8 cellular contexts compared by ENCODE assay signal in the genomic region with DNA sequence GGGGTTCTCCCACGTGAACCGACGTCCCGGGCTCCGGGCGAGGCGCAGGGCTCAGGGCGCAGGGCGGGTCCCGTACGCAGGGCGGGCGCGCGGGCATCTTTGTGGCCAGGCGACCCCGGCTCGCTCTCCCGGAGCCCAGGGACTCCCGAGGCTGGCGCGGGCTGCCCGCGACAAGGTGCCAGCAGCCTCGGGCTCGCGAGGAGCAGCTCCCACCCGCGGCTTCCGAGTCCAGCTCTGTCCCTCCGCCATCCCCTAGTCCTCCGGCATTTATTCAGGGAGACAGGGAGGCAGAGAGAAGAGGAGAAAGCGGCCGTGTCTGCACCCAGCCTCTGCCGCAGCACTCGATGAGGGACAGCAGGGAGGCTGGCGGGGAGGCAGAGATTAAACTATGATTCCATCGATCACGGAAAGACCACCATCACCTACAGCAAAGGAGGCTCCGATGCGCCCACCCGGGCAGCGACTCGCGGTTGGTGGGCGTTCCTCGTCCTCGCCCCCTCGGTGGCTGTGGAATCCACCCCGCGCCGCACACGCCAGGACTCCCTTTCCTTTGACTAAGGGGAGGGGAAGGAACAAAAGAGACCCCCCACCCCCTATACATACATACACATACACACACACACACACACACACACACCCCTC. TPM values are rescaled to one million over a fixed set of nuclear protein-coding genes. Genes with fewer than 3 reads are reported as not detected.
DNase-seq lines count a peak whose midpoint lies in the region; ATAC-seq, FAIRE-seq and TF ChIP-seq lines count a peak whose summit lies in the region.

No MANE protein-coding gene starts in this region.

- FAIRE-seq in H54 (lab: Jason Lieb, UNC) = no peak

- H3K4me1 Mint-ChIP-seq in activated T-helper 17 cell treated with anti-CD3 and anti-CD28 coated beads, Interleukin-2, amount 50 U/mL, for 72 hours = peaks cover 12% of the 10 kb centered on the region

- DNase-seq in AG09309 (ENCODE audit: low read depth) (no peak), H54 (ENCODE audit: insufficient read length, low spot score) (peak; percentile 15), hepatic stellate cell (ENCODE audit: low spot score) (peak; percentile 38), sciatic nerve (ENCODE audit: low spot score) (no peak), left colon (no peak)

- peaks cover 36% of the 10 kb centered on the region for H3K27me3 Mint-ChIP-seq in activated T-helper 17 cell treated with anti-CD3 and anti-CD28 coated beads, Interleukin-2, amount 50 U/mL, for 72 hours

- no peaks in the 10 kb centered on the region for H3K36me3 Mint-ChIP-seq in activated T-helper 17 cell treated with anti-CD3 and anti-CD28 coated beads, Interleukin-2, amount 50 U/mL, for 72 hours (ENCODE audit: low read depth)

- H3K4me3 Mint-ChIP-seq in activated T-helper 17 cell treated with anti-CD3 and anti-CD28 coated beads, Interleukin-2, amount 50 U/mL, for 72 hours = peak overlapping the region; percentile 76

- no peaks in the 10 kb centered on the region for H3K9me3 Mint-ChIP-seq in activated T-helper 17 cell treated with anti-CD3 and anti-CD28 coated beads, Interleukin-2, amount 50 U/mL, for 72 hours

- intact Hi-C loops in sciatic nerve (cut with DNase I) (no loop called here), left colon (cut with DNase I, micrococcal nuclease) (no loop called here)

- H3K4me3 ChIP-seq in AG09309 (ENCODE audit: control insufficient read depth, low read depth, low read length) = peak overlapping the region; percentile 93

- ATAC-seq in activated T-helper 17 cell treated with anti-CD3 and anti-CD28 coated beads, Interleukin-2, amount 50 U/mL, for 72 hours (replicated peaks) = no peak
- ATAC-seq in sciatic nerve = peak; percentile 35
- ATAC-seq in HG02981 (IDR thresholded peaks at IDR 0.05; ENCODE audit: unreplicated experiment) = no peak
- ATAC-seq in HG03159 (IDR thresholded peaks at IDR 0.05; ENCODE audit: unreplicated experiment) = no peak
- ATAC-seq in left colon = no peak

- TF ChIP-seq CTCF in AG09309 (IDR thresholded peaks at IDR 0.05; ENCODE audit: control insufficient read depth, insufficient read depth, low read depth, low read length, missing control alignments) = no peak

- TF ChIP-seq POLR2A in H54 (IDR thresholded peaks at IDR 0.05; ENCODE audit: low read depth, low read length) = no peak

- H3K27ac Mint-ChIP-seq in activated T-helper 17 cell treated with anti-CD3 and anti-CD28 coated beads, Interleukin-2, amount 50 U/mL, for 72 hours = no peak overlapping the region

RNA-seq across cellular contexts. Expression of a gene that starts 1.1 kb away (rescaled TPM):
- under 1 TPM in 1 of 2 donors, not detected in 1; 0.26 TPM for total RNA-seq in activated T-helper 17 cell treated with anti-CD3 and anti-CD28 coated beads, Interleukin-2, amount 50 U/mL, for 72 hours
- total RNA-seq in sciatic nerve (0.31 TPM), left colon (under 1 TPM; 0.40 to 0.61 TPM)

Comparison
In these comparisons a context has a peak if more than half of its experiments do, and no peak if none do; other contexts are left out.
1. DNase-seq: peak in H54 (single experiment) and hepatic stellate cell (single experiment); none in AG09309 (single experiment), sciatic nerve (single experiment) and left colon (0 of 2).